Comparison of ENCODE assay signal across 8 cellular contexts in the genomic region with DNA sequence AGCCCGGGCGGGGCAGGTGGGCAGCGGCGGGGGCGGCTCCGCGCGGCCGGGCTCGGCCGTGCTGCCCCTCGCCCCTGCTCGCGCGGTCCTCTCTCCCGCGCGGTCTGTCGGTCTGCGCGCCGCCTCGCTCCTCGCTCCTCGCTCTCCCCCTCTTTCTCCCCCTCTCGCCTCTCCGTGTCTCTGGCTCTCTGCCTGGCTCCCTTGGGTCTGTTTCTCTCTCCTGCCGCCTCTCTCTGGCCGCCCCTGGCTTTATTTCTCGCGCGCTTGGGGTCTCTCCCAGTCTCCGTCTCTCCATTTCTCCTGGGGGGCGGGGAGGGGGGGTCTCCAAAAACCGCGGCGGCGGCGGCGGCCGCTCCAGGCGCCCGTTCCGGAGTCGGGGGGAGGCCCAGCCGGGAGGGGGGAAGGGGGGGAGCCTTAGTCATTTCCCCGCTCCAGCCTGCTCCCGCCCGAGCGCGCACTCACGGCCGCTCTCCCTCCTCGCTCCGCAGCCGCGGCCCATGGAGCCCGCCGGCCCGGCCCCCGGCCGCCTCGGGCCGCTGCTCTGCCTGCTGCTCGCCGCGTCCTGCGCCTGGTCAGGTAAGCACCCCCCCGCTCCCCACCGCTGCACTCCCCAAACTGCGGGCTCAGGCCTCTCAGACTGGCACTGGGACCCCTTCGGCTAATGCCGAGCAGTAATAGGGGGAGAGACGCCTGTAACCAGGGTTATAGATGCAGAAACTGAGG. TPM values are rescaled to one million over a fixed set of nuclear protein-coding genes. Genes with fewer than 3 reads are reported as not detected.
DNase-seq lines count a peak whose midpoint lies in the region; ATAC-seq, FAIRE-seq and TF ChIP-seq lines count a peak whose summit lies in the region.

Gene SIRPA, plus strand, starts transcription at position 457 of the 723 bp plus-strand sequence. Its CDS starts 41 bp downstream, at position 498.

- no peak for TF ChIP-seq CTCF in astrocyte (IDR thresholded peaks at IDR 0.05; ENCODE audit: insufficient read depth, low read depth, low read length)
- no peak for TF ChIP-seq CTCF in osteocyte (IDR thresholded peaks at IDR 0.05)

- H3K27me3 ChIP-seq in astrocyte (ENCODE audit: insufficient read depth, low read length) = no peaks in the 10 kb centered on the region

- peaks cover 45% of the 10 kb centered on the region for H3K79me2 ChIP-seq in astrocyte (ENCODE audit: insufficient read depth, low read length)

- peak within 1 kb of the TSS; percentile 70 for H3K4me3 ChIP-seq in astrocyte (ENCODE audit: insufficient read depth, low read depth, low read length)

- H2AFZ ChIP-seq in astrocyte (ENCODE audit: low read depth, low read length) = peak within 1 kb of the TSS; percentile 77

- ATAC-seq in left cardiac atrium (peak; percentile 62 to 75), HG03196 (IDR thresholded peaks at IDR 0.05; ENCODE audit: unreplicated experiment) (no peak)

- H3K9me3 Mint-ChIP-seq in activated T-cell treated with anti-CD3 and anti-CD28 coated beads, Interleukin-2, amount 50 U/mL, for 24 hours = no peaks in the 10 kb centered on the region
- H3K9me3 Mint-ChIP-seq in astrocyte (ENCODE audit: unreplicated experiment) = peaks cover 2% of the 10 kb centered on the region
- H3K9me3 Mint-ChIP-seq in osteocyte (ENCODE audit: unreplicated experiment) = no peaks in the 10 kb centered on the region

- peaks cover 15% of the 10 kb centered on the region for H3K4me1 ChIP-seq in astrocyte (ENCODE audit: insufficient read depth, low read length)

- no peak for FAIRE-seq in astrocyte (lab: Jason Lieb, UNC)

- no peaks in the 10 kb centered on the region for H3K36me3 ChIP-seq in astrocyte (ENCODE audit: insufficient read depth, low read length)

- peak within 1 kb of the TSS; percentile 87 for H3K9ac ChIP-seq in astrocyte (ENCODE audit: low read length)

- no peak within 1 kb of the TSS for H3K27ac Mint-ChIP-seq in activated T-cell treated with anti-CD3 and anti-CD28 coated beads, Interleukin-2, amount 50 U/mL, for 24 hours
- peak within 1 kb of the TSS; percentile 31 for H3K27ac Mint-ChIP-seq in astrocyte (ENCODE audit: unreplicated experiment)
- peak within 1 kb of the TSS; percentile 44 for H3K27ac Mint-ChIP-seq in osteocyte (ENCODE audit: unreplicated experiment)

- peak within 1 kb of the TSS; percentile 97 for H3K4me2 ChIP-seq in astrocyte (ENCODE audit: low read length)

- peaks cover 43% of the 10 kb centered on the region for H4K20me1 ChIP-seq in astrocyte (ENCODE audit: insufficient read depth, low read length)

- H3K36me3 Mint-ChIP-seq in activated T-cell treated with anti-CD3 and anti-CD28 coated beads, Interleukin-2, amount 50 U/mL, for 24 hours (ENCODE audit: low read depth) = no peaks in the 10 kb centered on the region
- H3K36me3 Mint-ChIP-seq in astrocyte (ENCODE audit: low read depth, unreplicated experiment) (peaks cover 5% of the 10 kb centered on the region), osteocyte (ENCODE audit: unreplicated experiment) (no peaks in the 10 kb centered on the region)

- intact Hi-C loops in left cardiac atrium (cut with DNase I) = loop anchor here in 1 of 2 donors (5.0 kb wide), 2 partner anchors 58 to 93 kb away; no protein-coding TSS in a partner anchor

- no peaks in the 10 kb centered on the region for H3K9me3 ChIP-seq in astrocyte (ENCODE audit: insufficient read depth, low read depth, low read length)

- H3K27ac ChIP-seq in astrocyte (ENCODE audit: low read depth, low read length) = peak within 1 kb of the TSS; percentile 80

- H3K27me3 Mint-ChIP-seq in activated T-cell treated with anti-CD3 and anti-CD28 coated beads, Interleukin-2, amount 50 U/mL, for 24 hours = peaks cover 78% of the 10 kb centered on the region
- peaks cover 2% of the 10 kb centered on the region for H3K27me3 Mint-ChIP-seq in astrocyte (ENCODE audit: low read depth, unreplicated experiment)
- no peaks in the 10 kb centered on the region for H3K27me3 Mint-ChIP-seq in osteocyte (ENCODE audit: unreplicated experiment)

- peak; percentile 34 for DNase-seq in activated T-cell treated with anti-CD3 and anti-CD28 coated beads, Interleukin-2, amount 50 U/mL, for 24 hours
- DNase-seq in activated T-cell treated with anti-CD3 and anti-CD28 coated beads, Interleukin-2, amount 50 U/mL, for 1 hour = no peak
- DNase-seq in NCI-H2171 (lab: John Stamatoyannopoulos, UW) (peak; percentile 61), astrocyte (ENCODE audit: low read depth) (peak; percentile 55), left cardiac atrium (peak; percentile 78), osteocyte (ENCODE audit: extremely low spot score, unreplicated experiment) (no peak), cerebellar nuclear complex (lab: John Stamatoyannopoulos, UW) (no peak)

- H3K4me3 Mint-ChIP-seq in activated T-cell treated with anti-CD3 and anti-CD28 coated beads, Interleukin-2, amount 50 U/mL, for 24 hours = peak within 1 kb of the TSS; percentile 62
- H3K4me3 Mint-ChIP-seq in astrocyte (ENCODE audit: unreplicated experiment) (peak within 1 kb of the TSS; percentile 89), osteocyte (ENCODE audit: unreplicated experiment) (peak within 1 kb of the TSS; percentile 78)

- no peaks in the 10 kb centered on the region for H3K4me1 Mint-ChIP-seq in activated T-cell treated with anti-CD3 and anti-CD28 coated beads, Interleukin-2, amount 50 U/mL, for 24 hours (ENCODE audit: low read depth)
- H3K4me1 Mint-ChIP-seq in astrocyte (ENCODE audit: low read depth, unreplicated experiment) (peaks cover 36% of the 10 kb centered on the region), osteocyte (ENCODE audit: unreplicated experiment) (peaks cover 25% of the 10 kb centered on the region)

RNA-seq across cellular contexts. Expression of gene SIRPA, which starts in this region (rescaled TPM):
- total RNA-seq in astrocyte (35.5 and 52.4 TPM in 2 replicates), left cardiac atrium (10 to 100 TPM; 38.4 to 46.2 TPM), osteocyte (12.4 and 13.0 TPM in 2 replicates)

Comparison
In these comparisons a context has a peak if more than half of its experiments do, and no peak if none do; other contexts are left out.
1. DNase-seq: peak in activated T-cell treated with anti-CD3 and anti-CD28 coated beads, Interleukin-2, amount 50 U/mL, for 24 hours (single experiment), NCI-H2171 (single experiment), astrocyte (single experiment) and left cardiac atrium (single experiment); none in activated T-cell treated with anti-CD3 and anti-CD28 coated beads, Interleukin-2, amount 50 U/mL, for 1 hour (single experiment), osteocyte (single experiment) and cerebellar nuclear complex (0 of 2).
2. Peak in every context shown above with its lines, with median percentiles within 50 percentile points of each other: H3K4me3 Mint-ChIP-seq.